10 cellular contexts compared by ENCODE assay signal in the genomic region with DNA sequence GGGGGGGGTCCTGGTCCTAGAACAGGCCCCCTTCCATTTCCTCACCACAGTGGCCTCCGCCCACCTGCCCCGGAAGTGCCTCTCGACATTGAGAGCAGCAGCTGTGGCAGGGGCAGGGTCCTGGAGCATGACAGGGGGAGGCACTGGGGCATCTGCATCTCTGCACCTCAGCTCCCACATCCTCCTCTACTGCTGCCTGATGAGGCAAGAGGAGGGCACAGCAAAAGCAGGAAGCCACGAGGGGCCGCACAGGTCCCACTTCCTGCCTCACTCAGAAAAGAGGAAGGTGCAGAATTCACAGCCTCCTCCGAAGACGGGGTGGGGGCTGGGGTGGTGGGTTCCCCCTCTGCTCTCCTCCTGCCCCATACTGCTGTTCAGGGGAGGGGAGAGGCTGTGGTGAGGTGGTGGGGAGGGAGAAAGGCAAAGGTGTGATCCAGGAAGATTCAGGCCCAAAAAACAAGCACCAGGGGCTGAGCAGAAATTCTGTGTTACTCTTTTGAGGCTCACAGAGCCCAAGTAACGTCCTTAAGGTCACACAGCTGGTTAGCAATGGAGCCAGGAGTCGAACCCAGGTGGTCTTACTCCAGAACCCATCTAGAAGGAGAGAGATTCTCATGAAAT. TPM values are rescaled to one million over a fixed set of nuclear protein-coding genes. Genes with fewer than 3 reads are reported as not detected.
A peak's percentile ranks its signal among the peaks of the same experiment; 100 is the strongest.
DNase-seq lines count a peak whose midpoint lies in the region; ATAC-seq and TF ChIP-seq lines count a peak whose summit lies in the region.
"Had no signal": no experiment of that assay in that cellular context is flagged by ENCODE, and none has a peak within 500 bp of the region (broad histone marks: within the 10 kb centered on the region; RNA-seq: fewer than 3 reads in every experiment).

No MANE protein-coding gene starts in this region.

- no peaks in the 10 kb centered on the region for H3K27me3 ChIP-seq in tibial artery

- H3K36me3 Mint-ChIP-seq in activated naive CD8-positive, alpha-beta T cell treated with anti-CD3 and anti-CD28 coated beads for 36 hours = peaks cover 73% of the 10 kb centered on the region
- peaks cover 6 to 78% (median 30%) of the 10 kb centered on the region in 3 donors for H3K36me3 Mint-ChIP-seq in naive thymus-derived CD8-positive, alpha-beta T cell

- peak overlapping the region; percentile 84 for H3K27ac Mint-ChIP-seq in activated naive CD8-positive, alpha-beta T cell treated with anti-CD3 and anti-CD28 coated beads for 36 hours
- peak overlapping the region; percentile 85 to 98 (median 90) for H3K27ac Mint-ChIP-seq in naive thymus-derived CD8-positive, alpha-beta T cell

- peak; percentile 95 for ATAC-seq in GM19035 (IDR thresholded peaks at IDR 0.05; ENCODE audit: unreplicated experiment)
- peak; percentile 88 for ATAC-seq in HG03135 (IDR thresholded peaks at IDR 0.05; ENCODE audit: unreplicated experiment)
- ATAC-seq in naive thymus-derived CD8-positive, alpha-beta T cell = peak; percentile 84 to 93

- peak; percentile 71 to 97 (median 77) for DNase-seq in T-helper 1 cell
- peak; percentile 85 for DNase-seq in activated naive CD8-positive, alpha-beta T cell treated with anti-CD3 and anti-CD28 coated beads for 36 hours
- peak; percentile 62 to 96 (median 86) for DNase-seq in naive thymus-derived CD8-positive, alpha-beta T cell
- DNase-seq in tibial artery = peak; percentile 57 to 80
- DNase-seq in A172 (ENCODE audit: low spot score) = no peak
- no peak for DNase-seq in NCI-H1436 (lab: John Stamatoyannopoulos, UW)

- H3K36me3 ChIP-seq in tibial artery = peaks cover 26 to 81% (median 75%) of the 10 kb centered on the region in 3 donors

- peak overlapping the region; percentile 3 to 39 for H3K27ac ChIP-seq in tibial artery
- H3K27ac ChIP-seq: parathyroid adenoma, VCaP had no signal

- POLR2A ChIA-PET in naive thymus-derived CD8-positive, alpha-beta T cell (lab: Charles Lee) = interaction anchor here (0.6 to 41.6 kb wide), 12 partner anchors 9 to 861 kb away, joined by 3 to 1589 read pairs (median 4); a partner anchor contains a TSS

- no peaks in the 10 kb centered on the region for H3K9me3 ChIP-seq in tibial artery

- H3K27me3 Mint-ChIP-seq in activated naive CD8-positive, alpha-beta T cell treated with anti-CD3 and anti-CD28 coated beads for 36 hours = no peaks in the 10 kb centered on the region
- H3K27me3 Mint-ChIP-seq in naive thymus-derived CD8-positive, alpha-beta T cell = no peaks in the 10 kb centered on the region

- no peak for TF ChIP-seq CTCF in tibial artery (IDR thresholded peaks at IDR 0.05)

- peaks cover 76% of the 10 kb centered on the region for H3K4me1 Mint-ChIP-seq in activated naive CD8-positive, alpha-beta T cell treated with anti-CD3 and anti-CD28 coated beads for 36 hours
- peaks cover 51 to 93% (median 92%) of the 10 kb centered on the region in 4 donors for H3K4me1 Mint-ChIP-seq in naive thymus-derived CD8-positive, alpha-beta T cell

- H3K4me3 Mint-ChIP-seq in activated naive CD8-positive, alpha-beta T cell treated with anti-CD3 and anti-CD28 coated beads for 36 hours = peak overlapping the region; percentile 67
- peak overlapping the region; percentile 61 to 88 (median 83) for H3K4me3 Mint-ChIP-seq in naive thymus-derived CD8-positive, alpha-beta T cell

- H3K9me3 Mint-ChIP-seq in activated naive CD8-positive, alpha-beta T cell treated with anti-CD3 and anti-CD28 coated beads for 36 hours = peaks cover 3% of the 10 kb centered on the region
- H3K9me3 Mint-ChIP-seq in naive thymus-derived CD8-positive, alpha-beta T cell = no peaks in the 10 kb centered on the region

- H3K4me1 ChIP-seq in tibial artery = peaks cover 0 to 10% (median 10%) of the 10 kb centered on the region in 4 donors
- H3K4me1 ChIP-seq: parathyroid adenoma had no signal

- intact Hi-C loops in tibial artery (cut with DNase I; ENCODE audit: low total_unique reads) = no loop called here

- H3K4me3 ChIP-seq in tibial artery = no peak overlapping the region

RNA-seq across cellular contexts. Expression of a gene that starts 14.7 kb away (rescaled TPM):
- total RNA-seq in activated naive CD8-positive, alpha-beta T cell treated with anti-CD3 and anti-CD28 coated beads for 36 hours = 100 to 1,000 TPM; 129 to 130 TPM
- 100 to 1,000 TPM; 425 to 430 TPM for total RNA-seq in naive thymus-derived CD8-positive, alpha-beta T cell
- 10 to 100 TPM; 12.7 to 31.6 (median 21.3) TPM for polyA plus RNA-seq in naive thymus-derived CD8-positive, alpha-beta T cell
- 3.1 and 3.5 TPM in 2 replicates for total RNA-seq in A172 (2014; rRNA removed; shearing (Covaris generic))

RNA-seq across cellular contexts. Expression of a gene that starts 43.4 kb away (rescaled TPM):
- total RNA-seq in activated naive CD8-positive, alpha-beta T cell treated with anti-CD3 and anti-CD28 coated beads for 36 hours = not detected
- not detected for total RNA-seq in naive thymus-derived CD8-positive, alpha-beta T cell
- not detected for polyA plus RNA-seq in naive thymus-derived CD8-positive, alpha-beta T cell
- total RNA-seq in A172 (2014; rRNA removed; shearing (Covaris generic)) = not detected in 2 replicates

RNA-seq across cellular contexts. Expression of a gene that starts 50.2 kb away (rescaled TPM):
- total RNA-seq in activated naive CD8-positive, alpha-beta T cell treated with anti-CD3 and anti-CD28 coated beads for 36 hours = not detected
- total RNA-seq in naive thymus-derived CD8-positive, alpha-beta T cell = not detected
- not detected for polyA plus RNA-seq in naive thymus-derived CD8-positive, alpha-beta T cell
- total RNA-seq in A172 (2014; rRNA removed; shearing (Covaris generic)) = not detected in 2 replicates

Comparison
In these comparisons a context has a peak if more than half of its experiments do, and no peak if none do; other contexts are left out.
1. DNase-seq: peak in T-helper 1 cell (5 of 5), activated naive CD8-positive, alpha-beta T cell treated with anti-CD3 and anti-CD28 coated beads for 36 hours (single experiment), naive thymus-derived CD8-positive, alpha-beta T cell (10 of 10) and tibial artery (2 of 2); none in A172 (single experiment) and NCI-H1436 (single experiment).
2. RNA of a gene that starts 14.7 kb away (total RNA-seq): 425 to 430 TPM in naive thymus-derived CD8-positive, alpha-beta T cell and 129 to 130 TPM in activated naive CD8-positive, alpha-beta T cell treated with anti-CD3 and anti-CD28 coated beads for 36 hours; 3.1 to 3.5 TPM in A172; every median in the first group is over 10 times any median in the second.
3. Peak in every context shown above with its lines, with median percentiles within 50 percentile points of each other: ATAC-seq.